14 cellular contexts compared by ENCODE assay signal in the genomic region with DNA sequence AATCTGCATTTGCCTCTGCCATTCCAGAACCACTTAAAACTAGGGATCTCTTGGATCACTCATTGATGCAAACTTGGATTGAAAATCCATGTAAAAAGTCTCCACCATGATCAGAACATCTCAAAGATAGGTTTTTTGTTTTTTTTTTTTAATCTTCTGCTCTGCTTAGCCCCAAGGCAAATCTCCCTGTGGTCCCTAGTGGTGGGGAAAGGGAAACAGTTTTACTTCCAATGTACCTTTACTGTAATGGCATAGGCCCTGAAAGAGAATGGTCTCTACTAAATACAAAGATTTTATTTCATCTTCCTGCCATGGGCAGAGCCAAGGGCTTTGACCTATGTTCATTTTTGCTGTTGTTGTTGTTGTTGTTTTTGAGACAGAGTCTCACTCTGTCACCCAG.
"Had no signal": no experiment of that assay in that cellular context is flagged by ENCODE, and none has a peak within 500 bp of the region (broad histone marks: within the 10 kb centered on the region; RNA-seq: fewer than 3 reads in every experiment).

No MANE protein-coding gene starts in this region.

- H3K4me3 Mint-ChIP-seq: nephron had no signal

- H3K4me3 ChIP-seq: adrenal gland, esophagus muscularis mucosa, psoas muscle had no signal

- H3K9me3 Mint-ChIP-seq: nephron had no signal

- H3K4me1 ChIP-seq: adrenal gland, esophagus muscularis mucosa, psoas muscle had no signal

- H3K36me3 ChIP-seq: adrenal gland had no signal

- H3K4me1 Mint-ChIP-seq: nephron had no signal

- H3K9me3 ChIP-seq: adrenal gland, esophagus muscularis mucosa, psoas muscle had no signal

- H3K27ac ChIP-seq: adrenal gland, esophagus muscularis mucosa, psoas muscle had no signal

- DNase-seq: activated CD4-positive, alpha-beta T cell treated with anti-CD3 and anti-CD28 coated beads, Interleukin-2, amount 50 U/mL, for 48 hours; activated effector memory CD4-positive, alpha-beta T cell treated with Interleukin-2 at 50 U/mL for 16 hours; activated naive CD4-positive, alpha-beta T cell treated with anti-CD3 and anti-CD28 coated beads, Interleukin-2, amount 50 U/mL, for 16 hours; adrenal gland; hippocampal formation; kidney glomerular epithelial cell; psoas muscle; stimulated activated naive CD8-positive, alpha-beta T cell treated with anti-CD3 and anti-CD28 coated beads, Interleukin-15, Interleukin-2, amounts not matched to agents 100 U/mL and 50 U/mL, for 24 hours; T-helper 1 cell; T1000; trophoblast cell had no signal

- ATAC-seq: psoas muscle; sciatic nerve; stimulated activated naive CD8-positive, alpha-beta T cell treated with anti-CD3 and anti-CD28 coated beads, Interleukin-15, Interleukin-2, amounts not matched to agents 100 U/mL and 50 U/mL, for 24 hours had no signal

- H3K27me3 ChIP-seq: adrenal gland, esophagus muscularis mucosa had no signal

- H3K27ac Mint-ChIP-seq: nephron had no signal
